In genomic region chr2:10304458-10305253, GRCh38 we compare ENCODE assay signal across 1 cellular context.
TF ChIP-seq lines count a peak whose summit lies in the region.

No MANE protein-coding gene starts in this region.

TF ChIP-seq in IMR-90, 13 proteins besides CTCF, POLR2A, EP300 and RAD21 (continued from another document):
- TF ChIP-seq USF2 (IDR thresholded peaks at IDR 0.05; ENCODE audit: low read depth, low read length): no peak
